ENCODE assay signal across 26 cellular contexts in the genomic region with DNA sequence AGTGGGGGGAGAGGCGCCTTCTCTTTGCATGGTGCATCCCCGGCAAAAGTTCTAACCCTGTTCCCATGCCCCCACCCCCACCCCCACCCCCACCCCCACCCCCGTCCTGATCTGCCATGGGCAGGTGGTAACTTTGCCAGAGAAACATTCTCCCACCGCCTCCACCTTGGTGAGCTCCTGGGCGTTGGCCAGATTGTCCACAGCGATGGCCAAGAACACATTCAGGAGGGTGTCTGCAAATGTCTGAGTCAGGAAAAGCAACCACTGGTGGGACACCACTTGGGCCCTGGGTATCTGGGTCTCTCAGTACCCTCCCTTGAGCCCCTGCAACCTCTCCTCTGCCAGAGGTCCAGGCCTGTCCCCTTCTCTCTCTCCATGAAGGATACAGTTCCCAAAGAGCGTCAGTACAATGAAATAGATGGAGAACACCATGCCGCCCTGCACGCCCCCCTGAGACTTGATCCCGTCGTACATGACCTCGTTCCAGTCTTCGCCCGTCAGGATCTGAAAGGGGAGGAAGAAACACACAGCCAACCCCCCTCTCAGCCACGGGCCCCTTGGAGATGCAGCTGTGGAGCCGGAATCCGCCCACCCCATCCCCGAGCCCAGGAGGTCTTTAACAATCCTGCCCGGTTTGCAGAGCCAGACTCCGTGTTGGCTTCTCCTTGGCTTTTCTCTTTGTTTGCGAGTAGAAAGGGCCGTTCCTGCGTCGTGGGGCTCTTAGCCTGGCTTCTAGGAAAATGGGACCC.
"Had no signal": no experiment of that assay in that cellular context is flagged by ENCODE, and none has a peak within 500 bp of the region (broad histone marks: within the 10 kb centered on the region; RNA-seq: fewer than 3 reads in every experiment).

No MANE protein-coding gene starts in this region.

- H3K27ac ChIP-seq: left ventricle myocardium inferior, pancreas, prostate gland, skin epidermis, stomach, testis, thyroid gland, transverse colon, upper lobe of left lung, vagina had no signal

- H3K4me1 ChIP-seq: left ventricle myocardium inferior, pancreas, prostate gland, testis, transverse colon, vagina had no signal

- ATAC-seq: natural killer cell; right cardiac atrium; sciatic nerve; stimulated activated naive B cell treated with anti-CD40 and anti-IgM and Interleukin-4, amounts not matched to agents 10 μg/mL and 1 μg/mL and 100 μg/mL, for 72 hours; stimulated activated naive CD8-positive, alpha-beta T cell treated with anti-CD3 and anti-CD28 coated beads, Interleukin-15, Interleukin-2, amounts not matched to agents 100 U/mL and 50 U/mL, for 24 hours had no signal

- H3K36me3 ChIP-seq: left ventricle myocardium inferior, pancreas, prostate gland, stomach, thyroid gland, transverse colon, upper lobe of left lung, vagina had no signal

- H3K4me3 ChIP-seq: left ventricle myocardium inferior, lung, pancreas, prostate gland, skin epidermis, stomach, testis, thyroid gland, transverse colon, upper lobe of left lung, vagina had no signal

- DNase-seq: islet precursor cell; left ventricle myocardium inferior; mesendoderm; naive B cell; natural killer cell; nephron progenitor cell; pancreas; retina; right cardiac atrium; stimulated activated CD4-positive, alpha-beta T cell treated with anti-CD3 and anti-CD28 coated beads, Interleukin-12 subunit alpha, Interleukin-12 subunit beta, amount 100 ng/mL, for 4 hours; stimulated activated CD4-positive, alpha-beta T cell treated with anti-CD3 and anti-CD28 coated beads, Interleukin-15, amount 100 ng/mL, for 24 hours; stimulated activated CD4-positive, alpha-beta T cell treated with anti-CD3 and anti-CD28 coated beads, Interleukin-2, amount 100 ng/mL, for 24 hours; stimulated activated CD4-positive, alpha-beta T cell treated with anti-CD3 and anti-CD28 coated beads, Interleukin-4, amount 100 ng/mL, for 1 hour; stimulated activated naive B cell treated with anti-CD40 and anti-IgM and Interleukin-4, amounts not matched to agents 10 μg/mL and 1 μg/mL and 100 μg/mL, for 72 hours; stimulated activated naive CD8-positive, alpha-beta T cell treated with anti-CD3 and anti-CD28 coated beads, Interleukin-15, Interleukin-2, amounts not matched to agents 100 U/mL and 50 U/mL, for 24 hours; stomach; testis; thyroid gland; transverse colon; upper lobe of left lung had no signal

- H3K9me3 ChIP-seq: left ventricle myocardium inferior, pancreas, prostate gland, stomach, testis, thyroid gland, transverse colon, upper lobe of left lung, vagina had no signal

- H3K36me3 Mint-ChIP-seq: mesothelial cell of epicardium; naive B cell; natural killer cell; stimulated activated naive B cell treated with anti-CD40 and anti-IgM and Interleukin-4, amounts not matched to agents 10 μg/mL and 1 μg/mL and 100 μg/mL, for 72 hours had no signal

- H3K4me1 Mint-ChIP-seq: mesothelial cell of epicardium; stimulated activated naive B cell treated with anti-CD40 and anti-IgM and Interleukin-4, amounts not matched to agents 10 μg/mL and 1 μg/mL and 100 μg/mL, for 72 hours had no signal

- H3K27me3 ChIP-seq: testis, thyroid gland had no signal

- H3K27ac Mint-ChIP-seq: mesothelial cell of epicardium; natural killer cell; nephron progenitor cell; stimulated activated naive B cell treated with anti-CD40 and anti-IgM and Interleukin-4, amounts not matched to agents 10 μg/mL and 1 μg/mL and 100 μg/mL, for 72 hours had no signal

- H3K9me3 Mint-ChIP-seq: mesothelial cell of epicardium; natural killer cell; nephron progenitor cell; stimulated activated naive B cell treated with anti-CD40 and anti-IgM and Interleukin-4, amounts not matched to agents 10 μg/mL and 1 μg/mL and 100 μg/mL, for 72 hours had no signal

- H3K4me3 Mint-ChIP-seq: mesothelial cell of epicardium; naive B cell; natural killer cell; nephron progenitor cell; stimulated activated naive B cell treated with anti-CD40 and anti-IgM and Interleukin-4, amounts not matched to agents 10 μg/mL and 1 μg/mL and 100 μg/mL, for 72 hours had no signal
